9 cellular contexts compared by ENCODE assay signal in the genomic region with DNA sequence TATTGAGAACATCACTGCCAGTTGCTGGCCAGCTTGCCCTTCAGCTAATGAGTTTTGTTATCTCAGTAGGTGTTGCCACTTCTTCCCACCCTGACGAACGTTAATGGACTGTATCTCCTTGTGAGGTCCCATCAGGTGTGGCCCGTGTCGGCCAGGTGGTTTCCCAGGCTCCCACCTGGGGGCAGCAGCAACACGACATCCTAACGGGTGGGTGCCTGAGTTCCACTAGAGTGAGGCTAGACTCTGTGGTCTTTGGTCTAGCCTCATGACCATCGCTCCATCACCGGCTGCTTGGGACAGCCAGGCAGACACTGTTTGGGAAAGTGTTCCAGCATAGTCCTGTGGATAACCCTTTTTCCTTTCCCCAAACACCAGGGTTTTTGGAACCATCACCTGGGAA. TPM values are rescaled to one million over a fixed set of nuclear protein-coding genes. Genes with fewer than 3 reads are reported as not detected.
DNase-seq lines count a peak whose midpoint lies in the region; ATAC-seq, FAIRE-seq and TF ChIP-seq lines count a peak whose summit lies in the region.
"Had no signal": no experiment of that assay in that cellular context is flagged by ENCODE, and none has a peak within 500 bp of the region (broad histone marks: within the 10 kb centered on the region; RNA-seq: fewer than 3 reads in every experiment).

No MANE protein-coding gene starts in this region.

- CTCF ChIA-PET in WTC11 (lab: Charles Lee) = interaction anchor here (0.6 to 2.7 kb wide), 6 partner anchors 42 to 1580 kb away, joined by 3 to 20 read pairs (median 3); a partner anchor contains a TSS

- POLR2A ChIA-PET in WTC11 (lab: Charles Lee) = interaction anchor here (0.6 to 1.6 kb wide), 2 partner anchors 45 to 46 kb away, joined by 3 to 6 read pairs; a partner anchor contains a TSS

- DNase-seq in stimulated activated naive CD8-positive, alpha-beta T cell treated with anti-CD3 and anti-CD28 coated beads, Interleukin-15, amount 100 ng/mL, for 72 hours = no peak
- DNase-seq in WTC11 (ENCODE audit: low spot score) (peak; percentile 52), mesothelial cell of epicardium (ENCODE audit: low spot score in 2 of 2, unreplicated experiment in 2 of 2) (no peak), HTR-8/SVneo (ENCODE audit: insufficient read length, low spot score) (no peak), GM19240 (ENCODE audit: insufficient read length, low spot score) (no peak)
- DNase-seq in activated CD4-positive, CD25-positive, alpha-beta regulatory T cell (lab: John Stamatoyannopoulos, UW) = no peak
- DNase-seq: NCI-H187 treated with DMSO at 0.1 percent for 48 hours had no signal

- H3K27me3 Mint-ChIP-seq in stimulated activated naive CD8-positive, alpha-beta T cell treated with anti-CD3 and anti-CD28 coated beads, Interleukin-15, Interleukin-2, amounts not matched to agents 100 ng/mL and 50 ng/mL, for 24 hours = peaks cover 3% of the 10 kb centered on the region
- no peaks in the 10 kb centered on the region for H3K27me3 Mint-ChIP-seq in stimulated activated naive CD8-positive, alpha-beta T cell treated with anti-CD3 and anti-CD28 coated beads, Interleukin-15, amount 100 ng/mL, for 72 hours
- H3K27me3 Mint-ChIP-seq in WTC11 (ENCODE audit: low read depth) (peaks cover 30% of the 10 kb centered on the region), mesothelial cell of epicardium (ENCODE audit: low read depth) (peaks cover 55% of the 10 kb centered on the region)

- TF ChIP-seq CTCF in WTC11 (IDR thresholded peaks at IDR 0.05) (no peak), mesothelial cell of epicardium (IDR thresholded peaks at IDR 0.05; ENCODE audit: unreplicated experiment) (no peak)

- no peak for FAIRE-seq in HTR-8/SVneo (lab: Jason Lieb, UNC)

- H3K4me3 Mint-ChIP-seq in stimulated activated naive CD8-positive, alpha-beta T cell treated with anti-CD3 and anti-CD28 coated beads, Interleukin-15, Interleukin-2, amounts not matched to agents 100 ng/mL and 50 ng/mL, for 24 hours = peak overlapping the region; percentile 89
- peak overlapping the region in 1 of 2 donors; percentile 88 for H3K4me3 Mint-ChIP-seq in stimulated activated naive CD8-positive, alpha-beta T cell treated with anti-CD3 and anti-CD28 coated beads, Interleukin-15, amount 100 ng/mL, for 72 hours
- H3K4me3 Mint-ChIP-seq in WTC11 (peak overlapping the region; percentile 64), mesothelial cell of epicardium (peak overlapping the region; percentile 73)

- peak overlapping the region; percentile 70 for H3K27ac Mint-ChIP-seq in stimulated activated naive CD8-positive, alpha-beta T cell treated with anti-CD3 and anti-CD28 coated beads, Interleukin-15, Interleukin-2, amounts not matched to agents 100 ng/mL and 50 ng/mL, for 24 hours
- H3K27ac Mint-ChIP-seq in stimulated activated naive CD8-positive, alpha-beta T cell treated with anti-CD3 and anti-CD28 coated beads, Interleukin-15, amount 100 ng/mL, for 72 hours = peak overlapping the region in 1 of 2 donors; percentile 98
- no peak overlapping the region for H3K27ac Mint-ChIP-seq in WTC11
- no peak overlapping the region for H3K27ac Mint-ChIP-seq in mesothelial cell of epicardium

- ATAC-seq in stimulated activated naive CD8-positive, alpha-beta T cell treated with anti-CD3 and anti-CD28 coated beads, Interleukin-15, amount 100 ng/mL, for 72 hours = no peak
- peak; percentile 5; the same call in 1 of the 2 replicates for ATAC-seq in WTC11
- no peak for ATAC-seq in activated CD4-positive, CD25-positive, alpha-beta regulatory T cell treated with anti-CD3 and anti-CD28 coated beads, Interleukin-2, amount 50 U/mL, for 24 hours

- no peaks in the 10 kb centered on the region for H3K9me3 Mint-ChIP-seq in stimulated activated naive CD8-positive, alpha-beta T cell treated with anti-CD3 and anti-CD28 coated beads, Interleukin-15, Interleukin-2, amounts not matched to agents 100 ng/mL and 50 ng/mL, for 24 hours
- no peaks in the 10 kb centered on the region for H3K9me3 Mint-ChIP-seq in stimulated activated naive CD8-positive, alpha-beta T cell treated with anti-CD3 and anti-CD28 coated beads, Interleukin-15, amount 100 ng/mL, for 72 hours
- H3K9me3 Mint-ChIP-seq in WTC11 = no peaks in the 10 kb centered on the region
- no peaks in the 10 kb centered on the region for H3K9me3 Mint-ChIP-seq in mesothelial cell of epicardium

- H3K36me3 Mint-ChIP-seq in stimulated activated naive CD8-positive, alpha-beta T cell treated with anti-CD3 and anti-CD28 coated beads, Interleukin-15, Interleukin-2, amounts not matched to agents 100 ng/mL and 50 ng/mL, for 24 hours (ENCODE audit: low read depth) = no peaks in the 10 kb centered on the region
- H3K36me3 Mint-ChIP-seq in WTC11 = no peaks in the 10 kb centered on the region
- no peaks in the 10 kb centered on the region for H3K36me3 Mint-ChIP-seq in mesothelial cell of epicardium

- peaks cover 52% of the 10 kb centered on the region for H3K4me1 Mint-ChIP-seq in stimulated activated naive CD8-positive, alpha-beta T cell treated with anti-CD3 and anti-CD28 coated beads, Interleukin-15, Interleukin-2, amounts not matched to agents 100 ng/mL and 50 ng/mL, for 24 hours (ENCODE audit: low read depth)
- H3K4me1 Mint-ChIP-seq in stimulated activated naive CD8-positive, alpha-beta T cell treated with anti-CD3 and anti-CD28 coated beads, Interleukin-15, amount 100 ng/mL, for 72 hours = peaks cover 54% of the 10 kb centered on the region
- H3K4me1 Mint-ChIP-seq in WTC11 (peaks cover 15% of the 10 kb centered on the region), mesothelial cell of epicardium (peaks cover 9% of the 10 kb centered on the region)

TF ChIP-seq in WTC11, 78 proteins besides CTCF, POLR2A, EP300 and RAD21 (continues in another document):
- no peak for TF ChIP-seq CBFB (CRISPR knock-in tag; IDR thresholded peaks at IDR 0.05; ENCODE audit: low read depth)
- TF ChIP-seq GTF2I (CRISPR knock-in tag; conservative IDR thresholded peaks at IDR 0.05) = no peak
- TF ChIP-seq, protein P1, sequence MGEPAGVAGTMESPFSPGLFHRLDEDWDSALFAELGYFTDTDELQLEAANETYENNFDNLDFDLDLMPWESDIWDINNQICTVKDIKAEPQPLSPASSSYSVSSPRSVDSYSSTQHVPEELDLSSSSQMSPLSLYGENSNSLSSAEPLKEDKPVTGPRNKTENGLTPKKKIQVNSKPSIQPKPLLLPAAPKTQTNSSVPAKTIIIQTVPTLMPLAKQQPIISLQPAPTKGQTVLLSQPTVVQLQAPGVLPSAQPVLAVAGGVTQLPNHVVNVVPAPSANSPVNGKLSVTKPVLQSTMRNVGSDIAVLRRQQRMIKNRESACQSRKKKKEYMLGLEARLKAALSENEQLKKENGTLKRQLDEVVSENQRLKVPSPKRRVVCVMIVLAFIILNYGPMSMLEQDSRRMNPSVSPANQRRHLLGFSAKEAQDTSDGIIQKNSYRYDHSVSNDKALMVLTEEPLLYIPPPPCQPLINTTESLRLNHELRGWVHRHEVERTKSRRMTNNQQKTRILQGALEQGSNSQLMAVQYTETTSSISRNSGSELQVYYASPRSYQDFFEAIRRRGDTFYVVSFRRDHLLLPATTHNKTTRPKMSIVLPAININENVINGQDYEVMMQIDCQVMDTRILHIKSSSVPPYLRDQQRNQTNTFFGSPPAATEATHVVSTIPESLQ (CRISPR knock-in tag; IDR thresholded peaks at IDR 0.05) = no peak
- TF ChIP-seq, protein P2, sequence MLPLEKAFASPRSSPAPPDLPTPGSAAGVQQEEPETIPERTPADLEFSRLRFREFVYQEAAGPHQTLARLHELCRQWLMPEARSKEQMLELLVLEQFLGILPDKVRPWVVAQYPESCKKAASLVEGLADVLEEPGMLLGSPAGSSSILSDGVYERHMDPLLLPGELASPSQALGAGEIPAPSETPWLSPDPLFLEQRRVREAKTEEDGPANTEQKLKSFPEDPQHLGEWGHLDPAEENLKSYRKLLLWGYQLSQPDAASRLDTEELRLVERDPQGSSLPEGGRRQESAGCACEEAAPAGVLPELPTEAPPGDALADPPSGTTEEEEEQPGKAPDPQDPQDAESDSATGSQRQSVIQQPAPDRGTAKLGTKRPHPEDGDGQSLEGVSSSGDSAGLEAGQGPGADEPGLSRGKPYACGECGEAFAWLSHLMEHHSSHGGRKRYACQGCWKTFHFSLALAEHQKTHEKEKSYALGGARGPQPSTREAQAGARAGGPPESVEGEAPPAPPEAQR (CRISPR knock-in tag; IDR thresholded peaks at IDR 0.05) = no peak
- TF ChIP-seq, protein P3, sequence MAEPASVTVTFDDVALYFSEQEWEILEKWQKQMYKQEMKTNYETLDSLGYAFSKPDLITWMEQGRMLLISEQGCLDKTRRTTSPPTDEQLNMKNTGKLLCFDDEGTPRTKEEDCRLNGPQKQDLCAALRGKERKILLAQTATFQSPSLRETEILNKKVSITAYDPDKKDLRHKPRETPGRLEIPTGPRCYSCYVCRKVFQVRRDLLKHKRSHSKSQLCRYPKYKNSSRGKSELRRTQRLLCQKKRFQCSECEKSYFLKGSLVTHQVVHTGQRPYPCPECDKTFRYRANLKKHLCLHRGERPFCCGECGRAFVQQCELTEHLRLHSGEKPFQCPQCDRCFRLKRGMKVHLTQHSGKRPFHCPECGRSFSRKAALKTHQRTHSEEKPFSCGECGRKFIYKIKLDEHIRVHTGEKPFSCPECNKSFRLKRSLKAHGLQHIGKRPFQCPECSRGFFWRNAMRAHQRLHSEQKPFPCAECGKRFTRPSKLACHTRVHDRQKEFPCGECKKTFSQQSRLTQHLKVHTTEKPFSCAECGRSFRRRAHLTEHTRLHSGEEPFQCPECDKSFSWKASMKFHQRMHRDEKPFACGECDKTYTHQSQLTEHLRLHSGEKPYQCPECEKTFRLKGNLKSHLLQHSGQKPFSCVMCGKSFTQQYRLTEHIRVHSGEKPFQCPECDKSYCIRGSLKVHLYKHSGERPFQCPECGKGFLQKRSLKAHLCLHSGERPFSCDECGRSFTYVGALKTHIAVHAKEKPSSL (CRISPR knock-in tag; conservative IDR thresholded peaks at IDR 0.05) = no peak
- TF ChIP-seq ELF4 (CRISPR knock-in tag; IDR thresholded peaks at IDR 0.05; ENCODE audit: low read depth) = no peak
- TF ChIP-seq, protein P4, sequence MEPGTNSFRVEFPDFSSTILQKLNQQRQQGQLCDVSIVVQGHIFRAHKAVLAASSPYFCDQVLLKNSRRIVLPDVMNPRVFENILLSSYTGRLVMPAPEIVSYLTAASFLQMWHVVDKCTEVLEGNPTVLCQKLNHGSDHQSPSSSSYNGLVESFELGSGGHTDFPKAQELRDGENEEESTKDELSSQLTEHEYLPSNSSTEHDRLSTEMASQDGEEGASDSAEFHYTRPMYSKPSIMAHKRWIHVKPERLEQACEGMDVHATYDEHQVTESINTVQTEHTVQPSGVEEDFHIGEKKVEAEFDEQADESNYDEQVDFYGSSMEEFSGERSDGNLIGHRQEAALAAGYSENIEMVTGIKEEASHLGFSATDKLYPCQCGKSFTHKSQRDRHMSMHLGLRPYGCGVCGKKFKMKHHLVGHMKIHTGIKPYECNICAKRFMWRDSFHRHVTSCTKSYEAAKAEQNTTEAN (CRISPR knock-in tag; IDR thresholded peaks at IDR 0.05) = no peak
- no peak for TF ChIP-seq NR3C1 (CRISPR knock-in tag; conservative IDR thresholded peaks at IDR 0.05; ENCODE audit: low read depth)

RNA-seq across cellular contexts. Expression of a gene that starts 45.6 kb away (rescaled TPM):
- 86.3 to 89.6 TPM (median 86.7 TPM) in 3 replicates for total RNA-seq in WTC11 (2021)
- total RNA-seq in mesothelial cell of epicardium = 54.6 to 58.5 TPM (median 57.2 TPM) in 3 replicates

RNA-seq across cellular contexts. Expression of a gene that starts 50.7 kb away (rescaled TPM):
- total RNA-seq in WTC11 (2021) (69.9 to 84.5 TPM (median 78.9 TPM) in 3 replicates), mesothelial cell of epicardium (77.4 to 81.3 TPM (median 77.7 TPM) in 3 replicates)
